ENCODE assay signal across 15 cellular contexts in genomic region chr18:33611525-33612135, GRCh38. TPM values are rescaled to one million over a fixed set of nuclear protein-coding genes. Genes with fewer than 3 reads are reported as not detected.
DNase-seq lines count a peak whose midpoint lies in the region; ATAC-seq, FAIRE-seq and TF ChIP-seq lines count a peak whose summit lies in the region.
"Had no signal": no experiment of that assay in that cellular context is flagged by ENCODE, and none has a peak within 500 bp of the region (broad histone marks: within the 10 kb centered on the region; RNA-seq: fewer than 3 reads in every experiment).

No MANE protein-coding gene starts in this region.

- H3K4me1 Mint-ChIP-seq in chondrocyte (ENCODE audit: low read depth), result peaks cover 14% of the 10 kb centered on the region
- H3K4me1 Mint-ChIP-seq: CD4-positive, CD25-positive, alpha-beta regulatory T cell had no signal

- peak overlapping the region; percentile 46 for H3K4me3 Mint-ChIP-seq in chondrocyte (ENCODE audit: unreplicated experiment)
- H3K4me3 Mint-ChIP-seq: CD4-positive, CD25-positive, alpha-beta regulatory T cell had no signal

- H3K36me3 Mint-ChIP-seq in chondrocyte (ENCODE audit: low read depth), result no peaks in the 10 kb centered on the region
- H3K36me3 Mint-ChIP-seq: CD4-positive, CD25-positive, alpha-beta regulatory T cell had no signal

- ATAC-seq in HG02973 (IDR thresholded peaks at IDR 0.05; ENCODE audit: unreplicated experiment), result no peak
- ATAC-seq: HepG2 had no signal

- no peak for FAIRE-seq in HTR-8/SVneo (lab: Jason Lieb, UNC)
- FAIRE-seq: HepG2 had no signal

- TF ChIP-seq CTCF in chondrocyte (IDR thresholded peaks at IDR 0.05), result no peak

- peak; percentile 11 for DNase-seq in DMS79 treated with DMSO at 0.1 percent for 48 hours (lab: John Stamatoyannopoulos, UW)
- no peak for DNase-seq in DMS79 (lab: John Stamatoyannopoulos, UW)
- DNase-seq in NCI-H2171 (lab: John Stamatoyannopoulos, UW), result peak; percentile 25
- no peak for DNase-seq in chondrocyte (ENCODE audit: low spot score)
- DNase-seq in smooth muscle cell of the brain vasculature (ENCODE audit: low read depth, low spot score), result peak; percentile 24
- no peak for DNase-seq in DMS153 treated with DMSO at 0.1 percent for 48 hours (lab: John Stamatoyannopoulos, UW; ENCODE audit: unreplicated experiment)
- no peak for DNase-seq in HTR-8/SVneo (ENCODE audit: insufficient read length, low spot score)
- DNase-seq: 8988T; ACHN; CD4-positive, CD25-positive, alpha-beta regulatory T cell; DMS 273 treated with DMSO at 0.1 percent for 48 hours; H7 had no signal

- H3K27ac Mint-ChIP-seq in chondrocyte (ENCODE audit: unreplicated experiment), result peak overlapping the region; percentile 56
- H3K27ac Mint-ChIP-seq: CD4-positive, CD25-positive, alpha-beta regulatory T cell had no signal

- no peaks in the 10 kb centered on the region for H3K9me3 Mint-ChIP-seq in chondrocyte (ENCODE audit: low read depth)

- H3K27me3 Mint-ChIP-seq in chondrocyte (ENCODE audit: low read depth), result no peaks in the 10 kb centered on the region
- H3K27me3 Mint-ChIP-seq: CD4-positive, CD25-positive, alpha-beta regulatory T cell had no signal

RNA-seq across cellular contexts. Expression of gene ASXL3, which starts 33.6 kb away (rescaled TPM):
- total RNA-seq in chondrocyte, result 3.4 to 14.5 TPM (median 3.9 TPM) in 3 replicates
- total RNA-seq: CD4-positive, CD25-positive, alpha-beta regulatory T cell; HepG2; HT1080 had no signal

Comparison
In these comparisons a context has a peak if more than half of its experiments do, and no peak if none do; other contexts are left out.
1. DNase-seq: peak in DMS79 treated with DMSO at 0.1 percent for 48 hours (single experiment), NCI-H2171 (single experiment) and smooth muscle cell of the brain vasculature (single experiment); none in DMS79 (single experiment), chondrocyte (single experiment), DMS153 treated with DMSO at 0.1 percent for 48 hours (single experiment) and HTR-8/SVneo (single experiment).